ENCODE assay signal across 1 cellular context in the genomic region with DNA sequence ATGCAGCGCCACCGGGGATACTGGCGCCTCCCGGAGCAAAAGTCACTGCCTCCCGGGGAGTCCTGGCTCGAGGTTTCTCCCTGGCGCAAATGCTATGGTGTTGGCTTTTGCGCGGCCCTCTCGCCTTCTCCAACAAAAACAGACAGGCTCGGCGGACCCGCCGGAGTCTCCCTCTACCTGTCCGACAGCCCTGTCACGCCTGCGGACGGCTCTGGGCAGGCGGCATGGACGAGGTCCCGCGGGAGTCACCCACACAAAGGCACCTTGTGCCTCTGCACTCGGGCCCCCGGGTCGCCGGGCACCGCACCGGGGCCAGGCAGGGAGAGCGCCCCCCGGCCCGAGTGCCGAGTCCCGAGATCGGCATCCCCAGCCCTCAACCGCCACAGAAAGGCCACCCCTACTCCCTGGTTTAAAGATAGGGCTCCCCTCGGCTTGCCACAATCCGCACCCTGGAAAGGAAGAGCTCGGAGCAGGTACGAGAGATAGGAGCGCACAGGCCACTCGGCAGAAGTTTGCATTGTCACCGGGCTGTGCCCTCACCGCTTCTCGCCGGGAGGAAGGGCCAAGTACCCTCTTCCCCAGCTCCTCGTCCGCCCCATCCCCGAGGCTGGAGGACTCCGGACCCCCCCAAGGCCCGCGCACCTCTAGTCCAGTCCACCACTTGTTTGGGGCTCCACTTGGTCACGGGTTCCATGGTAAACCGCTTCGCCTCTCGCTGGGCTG.
TF ChIP-seq lines count a peak whose summit lies in the region.

No MANE protein-coding gene starts in this region.

TF ChIP-seq in K562, 482 proteins besides CTCF, POLR2A, EP300 and RAD21 (continued from another document and continues in another):
- TF ChIP-seq FOXM1 (IDR thresholded peaks at IDR 0.05; ENCODE audit: low read depth) = no peak
- 0 out of 2 replicates have a peak, but pooled peaks have one; percentile 1 for TF ChIP-seq FOXM1 (CRISPR knock-in tag; IDR thresholded peaks at IDR 0.05; ENCODE audit: low read depth)
- TF ChIP-seq, protein P1, sequence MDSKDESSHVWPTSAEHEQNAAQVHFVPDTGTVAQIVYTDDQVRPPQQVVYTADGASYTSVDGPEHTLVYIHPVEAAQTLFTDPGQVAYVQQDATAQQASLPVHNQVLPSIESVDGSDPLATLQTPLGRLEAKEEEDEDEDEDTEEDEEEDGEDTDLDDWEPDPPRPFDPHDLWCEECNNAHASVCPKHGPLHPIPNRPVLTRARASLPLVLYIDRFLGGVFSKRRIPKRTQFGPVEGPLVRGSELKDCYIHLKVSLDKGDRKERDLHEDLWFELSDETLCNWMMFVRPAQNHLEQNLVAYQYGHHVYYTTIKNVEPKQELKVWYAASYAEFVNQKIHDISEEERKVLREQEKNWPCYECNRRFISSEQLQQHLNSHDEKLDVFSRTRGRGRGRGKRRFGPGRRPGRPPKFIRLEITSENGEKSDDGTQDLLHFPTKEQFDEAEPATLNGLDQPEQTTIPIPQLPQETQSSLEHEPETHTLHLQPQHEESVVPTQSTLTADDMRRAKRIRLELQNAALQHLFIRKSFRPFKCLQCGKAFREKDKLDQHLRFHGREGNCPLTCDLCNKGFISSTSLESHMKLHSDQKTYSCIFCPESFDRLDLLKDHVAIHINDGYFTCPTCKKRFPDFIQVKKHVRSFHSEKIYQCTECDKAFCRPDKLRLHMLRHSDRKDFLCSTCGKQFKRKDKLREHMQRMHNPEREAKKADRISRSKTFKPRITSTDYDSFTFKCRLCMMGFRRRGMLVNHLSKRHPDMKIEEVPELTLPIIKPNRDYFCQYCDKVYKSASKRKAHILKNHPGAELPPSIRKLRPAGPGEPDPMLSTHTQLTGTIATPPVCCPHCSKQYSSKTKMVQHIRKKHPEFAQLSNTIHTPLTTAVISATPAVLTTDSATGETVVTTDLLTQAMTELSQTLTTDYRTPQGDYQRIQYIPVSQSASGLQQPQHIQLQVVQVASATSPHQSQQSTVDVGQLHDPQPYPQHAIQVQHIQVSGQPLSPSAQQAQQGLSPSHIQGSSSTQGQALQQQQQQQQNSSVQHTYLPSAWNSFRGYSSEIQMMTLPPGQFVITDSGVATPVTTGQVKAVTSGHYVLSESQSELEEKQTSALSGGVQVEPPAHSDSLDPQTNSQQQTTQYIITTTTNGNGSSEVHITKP (IDR thresholded peaks at IDR 0.05; ENCODE audit: partially characterized antibody) = peak; percentile 63
- TF ChIP-seq, protein P2, sequence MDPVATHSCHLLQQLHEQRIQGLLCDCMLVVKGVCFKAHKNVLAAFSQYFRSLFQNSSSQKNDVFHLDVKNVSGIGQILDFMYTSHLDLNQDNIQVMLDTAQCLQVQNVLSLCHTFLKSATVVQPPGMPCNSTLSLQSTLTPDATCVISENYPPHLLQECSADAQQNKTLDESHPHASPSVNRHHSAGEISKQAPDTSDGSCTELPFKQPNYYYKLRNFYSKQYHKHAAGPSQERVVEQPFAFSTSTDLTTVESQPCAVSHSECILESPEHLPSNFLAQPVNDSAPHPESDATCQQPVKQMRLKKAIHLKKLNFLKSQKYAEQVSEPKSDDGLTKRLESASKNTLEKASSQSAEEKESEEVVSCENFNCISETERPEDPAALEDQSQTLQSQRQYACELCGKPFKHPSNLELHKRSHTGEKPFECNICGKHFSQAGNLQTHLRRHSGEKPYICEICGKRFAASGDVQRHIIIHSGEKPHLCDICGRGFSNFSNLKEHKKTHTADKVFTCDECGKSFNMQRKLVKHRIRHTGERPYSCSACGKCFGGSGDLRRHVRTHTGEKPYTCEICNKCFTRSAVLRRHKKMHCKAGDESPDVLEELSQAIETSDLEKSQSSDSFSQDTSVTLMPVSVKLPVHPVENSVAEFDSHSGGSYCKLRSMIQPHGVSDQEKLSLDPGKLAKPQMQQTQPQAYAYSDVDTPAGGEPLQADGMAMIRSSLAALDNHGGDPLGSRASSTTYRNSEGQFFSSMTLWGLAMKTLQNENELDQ (CRISPR knock-in tag; IDR thresholded peaks at IDR 0.05; ENCODE audit: borderline replicate concordance) = 0 out of 2 replicates have a peak, but pooled peaks have one; percentile 78
- TF ChIP-seq, protein P3, sequence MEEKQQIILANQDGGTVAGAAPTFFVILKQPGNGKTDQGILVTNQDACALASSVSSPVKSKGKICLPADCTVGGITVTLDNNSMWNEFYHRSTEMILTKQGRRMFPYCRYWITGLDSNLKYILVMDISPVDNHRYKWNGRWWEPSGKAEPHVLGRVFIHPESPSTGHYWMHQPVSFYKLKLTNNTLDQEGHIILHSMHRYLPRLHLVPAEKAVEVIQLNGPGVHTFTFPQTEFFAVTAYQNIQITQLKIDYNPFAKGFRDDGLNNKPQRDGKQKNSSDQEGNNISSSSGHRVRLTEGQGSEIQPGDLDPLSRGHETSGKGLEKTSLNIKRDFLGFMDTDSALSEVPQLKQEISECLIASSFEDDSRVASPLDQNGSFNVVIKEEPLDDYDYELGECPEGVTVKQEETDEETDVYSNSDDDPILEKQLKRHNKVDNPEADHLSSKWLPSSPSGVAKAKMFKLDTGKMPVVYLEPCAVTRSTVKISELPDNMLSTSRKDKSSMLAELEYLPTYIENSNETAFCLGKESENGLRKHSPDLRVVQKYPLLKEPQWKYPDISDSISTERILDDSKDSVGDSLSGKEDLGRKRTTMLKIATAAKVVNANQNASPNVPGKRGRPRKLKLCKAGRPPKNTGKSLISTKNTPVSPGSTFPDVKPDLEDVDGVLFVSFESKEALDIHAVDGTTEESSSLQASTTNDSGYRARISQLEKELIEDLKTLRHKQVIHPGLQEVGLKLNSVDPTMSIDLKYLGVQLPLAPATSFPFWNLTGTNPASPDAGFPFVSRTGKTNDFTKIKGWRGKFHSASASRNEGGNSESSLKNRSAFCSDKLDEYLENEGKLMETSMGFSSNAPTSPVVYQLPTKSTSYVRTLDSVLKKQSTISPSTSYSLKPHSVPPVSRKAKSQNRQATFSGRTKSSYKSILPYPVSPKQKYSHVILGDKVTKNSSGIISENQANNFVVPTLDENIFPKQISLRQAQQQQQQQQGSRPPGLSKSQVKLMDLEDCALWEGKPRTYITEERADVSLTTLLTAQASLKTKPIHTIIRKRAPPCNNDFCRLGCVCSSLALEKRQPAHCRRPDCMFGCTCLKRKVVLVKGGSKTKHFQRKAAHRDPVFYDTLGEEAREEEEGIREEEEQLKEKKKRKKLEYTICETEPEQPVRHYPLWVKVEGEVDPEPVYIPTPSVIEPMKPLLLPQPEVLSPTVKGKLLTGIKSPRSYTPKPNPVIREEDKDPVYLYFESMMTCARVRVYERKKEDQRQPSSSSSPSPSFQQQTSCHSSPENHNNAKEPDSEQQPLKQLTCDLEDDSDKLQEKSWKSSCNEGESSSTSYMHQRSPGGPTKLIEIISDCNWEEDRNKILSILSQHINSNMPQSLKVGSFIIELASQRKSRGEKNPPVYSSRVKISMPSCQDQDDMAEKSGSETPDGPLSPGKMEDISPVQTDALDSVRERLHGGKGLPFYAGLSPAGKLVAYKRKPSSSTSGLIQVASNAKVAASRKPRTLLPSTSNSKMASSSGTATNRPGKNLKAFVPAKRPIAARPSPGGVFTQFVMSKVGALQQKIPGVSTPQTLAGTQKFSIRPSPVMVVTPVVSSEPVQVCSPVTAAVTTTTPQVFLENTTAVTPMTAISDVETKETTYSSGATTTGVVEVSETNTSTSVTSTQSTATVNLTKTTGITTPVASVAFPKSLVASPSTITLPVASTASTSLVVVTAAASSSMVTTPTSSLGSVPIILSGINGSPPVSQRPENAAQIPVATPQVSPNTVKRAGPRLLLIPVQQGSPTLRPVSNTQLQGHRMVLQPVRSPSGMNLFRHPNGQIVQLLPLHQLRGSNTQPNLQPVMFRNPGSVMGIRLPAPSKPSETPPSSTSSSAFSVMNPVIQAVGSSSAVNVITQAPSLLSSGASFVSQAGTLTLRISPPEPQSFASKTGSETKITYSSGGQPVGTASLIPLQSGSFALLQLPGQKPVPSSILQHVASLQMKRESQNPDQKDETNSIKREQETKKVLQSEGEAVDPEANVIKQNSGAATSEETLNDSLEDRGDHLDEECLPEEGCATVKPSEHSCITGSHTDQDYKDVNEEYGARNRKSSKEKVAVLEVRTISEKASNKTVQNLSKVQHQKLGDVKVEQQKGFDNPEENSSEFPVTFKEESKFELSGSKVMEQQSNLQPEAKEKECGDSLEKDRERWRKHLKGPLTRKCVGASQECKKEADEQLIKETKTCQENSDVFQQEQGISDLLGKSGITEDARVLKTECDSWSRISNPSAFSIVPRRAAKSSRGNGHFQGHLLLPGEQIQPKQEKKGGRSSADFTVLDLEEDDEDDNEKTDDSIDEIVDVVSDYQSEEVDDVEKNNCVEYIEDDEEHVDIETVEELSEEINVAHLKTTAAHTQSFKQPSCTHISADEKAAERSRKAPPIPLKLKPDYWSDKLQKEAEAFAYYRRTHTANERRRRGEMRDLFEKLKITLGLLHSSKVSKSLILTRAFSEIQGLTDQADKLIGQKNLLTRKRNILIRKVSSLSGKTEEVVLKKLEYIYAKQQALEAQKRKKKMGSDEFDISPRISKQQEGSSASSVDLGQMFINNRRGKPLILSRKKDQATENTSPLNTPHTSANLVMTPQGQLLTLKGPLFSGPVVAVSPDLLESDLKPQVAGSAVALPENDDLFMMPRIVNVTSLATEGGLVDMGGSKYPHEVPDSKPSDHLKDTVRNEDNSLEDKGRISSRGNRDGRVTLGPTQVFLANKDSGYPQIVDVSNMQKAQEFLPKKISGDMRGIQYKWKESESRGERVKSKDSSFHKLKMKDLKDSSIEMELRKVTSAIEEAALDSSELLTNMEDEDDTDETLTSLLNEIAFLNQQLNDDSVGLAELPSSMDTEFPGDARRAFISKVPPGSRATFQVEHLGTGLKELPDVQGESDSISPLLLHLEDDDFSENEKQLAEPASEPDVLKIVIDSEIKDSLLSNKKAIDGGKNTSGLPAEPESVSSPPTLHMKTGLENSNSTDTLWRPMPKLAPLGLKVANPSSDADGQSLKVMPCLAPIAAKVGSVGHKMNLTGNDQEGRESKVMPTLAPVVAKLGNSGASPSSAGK (IDR thresholded peaks at IDR 0.05) = peak; percentile 92
- TF ChIP-seq, protein P4, sequence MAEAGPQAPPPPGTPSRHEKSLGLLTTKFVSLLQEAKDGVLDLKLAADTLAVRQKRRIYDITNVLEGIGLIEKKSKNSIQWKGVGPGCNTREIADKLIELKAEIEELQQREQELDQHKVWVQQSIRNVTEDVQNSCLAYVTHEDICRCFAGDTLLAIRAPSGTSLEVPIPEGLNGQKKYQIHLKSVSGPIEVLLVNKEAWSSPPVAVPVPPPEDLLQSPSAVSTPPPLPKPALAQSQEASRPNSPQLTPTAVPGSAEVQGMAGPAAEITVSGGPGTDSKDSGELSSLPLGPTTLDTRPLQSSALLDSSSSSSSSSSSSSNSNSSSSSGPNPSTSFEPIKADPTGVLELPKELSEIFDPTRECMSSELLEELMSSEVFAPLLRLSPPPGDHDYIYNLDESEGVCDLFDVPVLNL (CRISPR knock-in tag; IDR thresholded peaks at IDR 0.05; ENCODE audit: low read depth) = 0 out of 2 replicates have a peak, but pooled peaks have one; percentile 2
- no peak for TF ChIP-seq HOXB6 (CRISPR knock-in tag; IDR thresholded peaks at IDR 0.05; ENCODE audit: borderline replicate concordance)
- no peak for TF ChIP-seq DIDO1 (tag; IDR thresholded peaks at IDR 0.05; ENCODE audit: low read depth)
- no peak for TF ChIP-seq POLR2AphosphoS5 (IDR thresholded peaks at IDR 0.05; ENCODE audit: control insufficient read depth, insufficient read depth, low read depth, low read length)
- TF ChIP-seq ZFX (CRISPR knock-in tag; IDR thresholded peaks at IDR 0.05) = peak; percentile 67; the same call in 1 of the 2 replicates
- no peak for TF ChIP-seq CEBPG (CRISPR knock-in tag; IDR thresholded peaks at IDR 0.05)
- TF ChIP-seq CEBPG (tag; conservative IDR thresholded peaks at IDR 0.05 in 1 of 2, IDR thresholded peaks at IDR 0.05 in 1 of 2) = no peak
- TF ChIP-seq KDM5B (IDR thresholded peaks at IDR 0.05; ENCODE audit: insufficient replicate concordance, low read depth, low read length) = no peak
- no peak for TF ChIP-seq MYNN (IDR thresholded peaks at IDR 0.05)
- no peak for TF ChIP-seq MYNN (CRISPR knock-in tag; IDR thresholded peaks at IDR 0.05)
- 0 out of 2 replicates have a peak, but pooled peaks have one; percentile 26 for TF ChIP-seq SMARCE1 (IDR thresholded peaks at IDR 0.05)
- 0 out of 2 replicates have a peak, but pooled peaks have one; percentile 6 for TF ChIP-seq GATA2 (CRISPR knock-in tag; IDR thresholded peaks at IDR 0.05)
- TF ChIP-seq, protein P5, sequence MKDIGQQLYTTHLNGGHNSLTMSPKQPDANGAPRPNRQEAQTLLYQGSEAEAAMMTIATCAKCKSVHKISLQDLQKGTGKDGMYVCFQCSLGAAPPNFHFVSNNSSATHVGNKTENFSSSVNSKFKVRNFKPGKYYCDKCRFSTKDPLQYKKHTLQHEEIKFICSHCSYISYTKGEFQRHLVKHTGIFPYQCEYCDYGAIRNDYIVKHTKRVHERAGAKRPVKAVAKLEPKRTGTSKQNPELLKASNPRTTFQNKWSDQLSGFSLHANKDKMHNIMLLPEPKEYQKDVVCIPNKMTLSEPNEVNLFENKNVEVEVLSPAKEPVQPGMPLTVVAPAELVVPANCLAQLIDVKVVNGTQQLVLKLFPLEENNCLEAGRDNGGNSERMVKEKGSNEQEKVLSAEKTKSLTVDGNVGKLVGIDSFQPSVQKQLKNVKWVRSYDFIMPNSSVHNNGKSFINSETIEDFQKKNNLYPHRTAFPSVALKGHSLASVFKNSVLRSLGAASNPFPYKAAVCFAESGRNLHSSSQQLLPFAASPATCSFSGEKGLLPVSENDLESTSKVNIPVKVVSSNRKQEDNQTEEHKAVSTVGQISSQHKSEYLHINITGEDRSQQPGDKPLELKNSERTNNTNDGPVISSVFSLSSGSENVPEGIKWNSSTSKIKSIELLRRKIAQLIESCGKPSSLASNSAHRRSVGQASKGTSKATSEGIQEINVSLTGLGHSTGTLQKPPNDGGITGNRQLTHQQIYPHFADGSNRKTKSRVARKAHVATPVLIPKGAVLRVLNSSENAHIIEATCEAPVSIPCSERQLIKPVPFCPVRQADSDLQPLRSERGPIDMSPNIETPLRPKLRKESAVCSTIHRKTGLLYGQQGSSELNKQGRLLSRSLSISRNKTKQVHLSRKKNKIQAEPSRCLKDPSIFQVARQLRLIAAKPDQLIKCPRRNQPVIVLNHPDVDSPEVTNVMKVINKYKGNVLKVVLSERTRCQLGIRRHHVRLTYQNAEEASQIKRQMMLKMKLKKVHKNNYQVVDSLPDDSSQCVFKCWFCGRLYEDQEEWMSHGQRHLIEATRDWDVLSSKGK (CRISPR knock-in tag; IDR thresholded peaks at IDR 0.05) = no peak
- TF ChIP-seq, protein P6, sequence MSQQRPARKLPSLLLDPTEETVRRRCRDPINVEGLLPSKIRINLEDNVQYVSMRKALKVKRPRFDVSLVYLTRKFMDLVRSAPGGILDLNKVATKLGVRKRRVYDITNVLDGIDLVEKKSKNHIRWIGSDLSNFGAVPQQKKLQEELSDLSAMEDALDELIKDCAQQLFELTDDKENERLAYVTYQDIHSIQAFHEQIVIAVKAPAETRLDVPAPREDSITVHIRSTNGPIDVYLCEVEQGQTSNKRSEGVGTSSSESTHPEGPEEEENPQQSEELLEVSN (IDR thresholded peaks at IDR 0.05; ENCODE audit: borderline replicate concordance in 1 of 2, extremely low read depth in 1 of 2, insufficient read depth in 1 of 2, insufficient read length in 1 of 2, low read depth in 1 of 2, low read length in 1 of 2, poor library complexity in 1 of 2, severe bottlenecking in 1 of 2) = peak; percentile 59 to 82
- peak in 1 of 2 experiments; percentile 36; a peak in 1 of 4 replicates for TF ChIP-seq TEAD1 (CRISPR knock-in tag; IDR thresholded peaks at IDR 0.05)
- TF ChIP-seq CEBPB (tag; IDR thresholded peaks at IDR 0.05) = no peak
- TF ChIP-seq, protein P7, sequence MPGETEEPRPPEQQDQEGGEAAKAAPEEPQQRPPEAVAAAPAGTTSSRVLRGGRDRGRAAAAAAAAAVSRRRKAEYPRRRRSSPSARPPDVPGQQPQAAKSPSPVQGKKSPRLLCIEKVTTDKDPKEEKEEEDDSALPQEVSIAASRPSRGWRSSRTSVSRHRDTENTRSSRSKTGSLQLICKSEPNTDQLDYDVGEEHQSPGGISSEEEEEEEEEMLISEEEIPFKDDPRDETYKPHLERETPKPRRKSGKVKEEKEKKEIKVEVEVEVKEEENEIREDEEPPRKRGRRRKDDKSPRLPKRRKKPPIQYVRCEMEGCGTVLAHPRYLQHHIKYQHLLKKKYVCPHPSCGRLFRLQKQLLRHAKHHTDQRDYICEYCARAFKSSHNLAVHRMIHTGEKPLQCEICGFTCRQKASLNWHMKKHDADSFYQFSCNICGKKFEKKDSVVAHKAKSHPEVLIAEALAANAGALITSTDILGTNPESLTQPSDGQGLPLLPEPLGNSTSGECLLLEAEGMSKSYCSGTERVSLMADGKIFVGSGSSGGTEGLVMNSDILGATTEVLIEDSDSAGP (CRISPR knock-in tag; IDR thresholded peaks at IDR 0.05) = no peak
